ENCODE assay signal across 13 cellular contexts in the genomic region with DNA sequence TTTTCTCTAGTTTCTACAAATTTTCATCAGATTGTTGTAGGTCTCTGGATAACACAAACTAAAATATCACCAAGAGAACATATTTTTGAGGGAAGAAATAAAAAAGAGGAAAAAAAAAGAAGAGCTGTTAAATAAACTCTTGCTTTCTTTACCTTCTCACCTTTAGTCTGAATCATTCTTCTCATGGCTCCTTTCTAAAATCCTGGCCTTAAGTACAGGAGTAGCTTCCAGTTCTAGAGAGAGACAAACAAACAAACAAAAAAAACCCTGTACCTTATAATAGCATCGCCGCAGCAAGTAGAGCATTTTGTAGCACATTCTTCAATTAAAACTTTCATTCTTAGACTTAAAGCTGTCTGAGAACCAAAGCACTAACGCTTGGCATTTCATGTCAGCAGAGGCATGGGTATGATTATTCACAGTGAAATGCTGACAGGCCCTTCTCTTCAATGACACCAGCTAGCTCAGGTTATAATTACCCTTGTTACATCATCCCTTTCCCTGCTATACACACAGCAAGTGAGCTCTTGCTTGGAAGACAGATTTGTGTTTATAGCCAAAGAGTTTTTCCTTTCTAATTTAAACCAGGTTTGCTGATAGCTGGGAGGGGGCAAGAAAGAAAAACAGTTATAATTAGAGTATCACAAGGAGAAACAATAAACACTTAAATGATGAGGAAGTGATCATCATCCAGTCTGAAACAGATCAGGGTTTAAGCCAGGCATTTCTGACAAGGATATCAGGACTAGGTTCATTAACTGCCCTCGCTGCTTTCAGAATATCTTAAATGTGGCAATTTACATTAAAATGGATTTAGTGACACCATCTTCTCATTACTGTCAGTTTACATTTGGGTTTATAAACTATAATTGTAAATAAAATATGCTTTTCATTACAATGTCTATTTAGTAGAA.
DNase-seq lines count a peak whose midpoint lies in the region; ATAC-seq and TF ChIP-seq lines count a peak whose summit lies in the region.
"Had no signal": no experiment of that assay in that cellular context is flagged by ENCODE, and none has a peak within 500 bp of the region (broad histone marks: within the 10 kb centered on the region; RNA-seq: fewer than 3 reads in every experiment).

No MANE protein-coding gene starts in this region.

- DNase-seq in NCI-H2029 treated with DMSO at 0.1 percent for 48 hours (lab: John Stamatoyannopoulos, UW): peak; percentile 56
- no peak for DNase-seq in NCI-H2029 (lab: John Stamatoyannopoulos, UW)
- DNase-seq in NCI-H748 treated with DMSO at 0.1 percent for 48 hours (lab: John Stamatoyannopoulos, UW): peak; percentile 39
- DNase-seq in fibroblast of lung (ENCODE audit: low read depth in 2 of 2): peak; percentile 30 to 36
- DNase-seq in psoas muscle: no peak
- no peak for DNase-seq in T-helper 9 cell
- DNase-seq in superior temporal gyrus (ENCODE audit: extremely low spot score): no peak
- DNase-seq: activated naive CD8-positive, alpha-beta T cell treated with anti-CD3 and anti-CD28 coated beads for 36 hours; dermis blood vessel endothelial cell; DMS79; KBM-7 had no signal

- no peaks in the 10 kb centered on the region for H4K20me1 ChIP-seq in fibroblast of lung (ENCODE audit: control insufficient read depth, extremely low read depth, insufficient read depth, low read length)

- no peak overlapping the region for H3K27ac ChIP-seq in fibroblast of lung (ENCODE audit: insufficient read depth, low read length)
- H3K27ac ChIP-seq in psoas muscle: peak overlapping the region; percentile 81
- H3K27ac ChIP-seq: A549 had no signal

- H3K27me3 ChIP-seq in fibroblast of lung (ENCODE audit: control insufficient read depth, insufficient read depth, low read length): no peaks in the 10 kb centered on the region
- H3K27me3 ChIP-seq in psoas muscle (ENCODE audit: insufficient read depth in 3 of 3, low read length in 2 of 3): no peaks in the 10 kb centered on the region

- H3K9me3 ChIP-seq in fibroblast of lung (ENCODE audit: control insufficient read depth, insufficient read depth, low read depth, low read length) (no peaks in the 10 kb centered on the region), psoas muscle (peaks cover 8% of the 10 kb centered on the region)

- no peak overlapping the region for H2AFZ ChIP-seq in fibroblast of lung (ENCODE audit: low read length)

- H3K4me3 ChIP-seq in fibroblast of lung (replicated peaks in 1 of 4; ENCODE audit: control extremely low read depth in 1 of 4, insufficient read depth in 1 of 4, low read depth in 3 of 4, low read length in 4 of 4): no peak overlapping the region
- peak overlapping the region; percentile 41 for H3K4me3 ChIP-seq in psoas muscle
- H3K4me3 ChIP-seq: A549 had no signal

- no peak overlapping the region for H3K9ac ChIP-seq in fibroblast of lung (ENCODE audit: insufficient read depth, low read length)

- H3K4me1 ChIP-seq in fibroblast of lung (ENCODE audit: control insufficient read depth, extremely low read depth, insufficient read depth, low read length): no peaks in the 10 kb centered on the region
- peaks cover 13% of the 10 kb centered on the region for H3K4me1 ChIP-seq in psoas muscle
- H3K4me1 ChIP-seq: A549 had no signal

- TF ChIP-seq CTCF in fibroblast of lung (conservative IDR thresholded peaks at IDR 0.05 in 1 of 2, IDR thresholded peaks at IDR 0.05 in 1 of 2; ENCODE audit: low read depth in 1 of 2, low read length in 2 of 2): no peak
- TF ChIP-seq CTCF in psoas muscle (IDR thresholded peaks at IDR 0.05): no peak

- ATAC-seq in psoas muscle (peak; percentile 97 to 100 (median 99)), HG03097 (IDR thresholded peaks at IDR 0.05; ENCODE audit: low FRiP score, unreplicated experiment) (no peak)
- ATAC-seq: A549 had no signal

- WGBS in psoas muscle, 3 donors: 28 to 37% (median 36%) methylated on average over 4 of the region's 4 CpGs

- no peaks in the 10 kb centered on the region for H3K79me2 ChIP-seq in fibroblast of lung (ENCODE audit: control insufficient read depth, insufficient read depth, low read length)

- H3K36me3 ChIP-seq in fibroblast of lung (ENCODE audit: control insufficient read depth, insufficient read depth, low read length) (no peaks in the 10 kb centered on the region), psoas muscle (ENCODE audit: insufficient read depth in 1 of 2, low read depth in 1 of 2) (no peaks in the 10 kb centered on the region)

- intact Hi-C loops in psoas muscle (cut with DNase I): loop anchor here in 1 of 2 donors (10.0 kb wide), 1 partner anchor 213 kb away; no protein-coding TSS in a partner anchor

- H3K4me2 ChIP-seq in fibroblast of lung (ENCODE audit: extremely low read depth, insufficient read depth, low read length): no peak overlapping the region
- H3K4me2 ChIP-seq: A549 had no signal

Comparison
In these comparisons a context has a peak if more than half of its experiments do, and no peak if none do; other contexts are left out.
1. DNase-seq: peak in NCI-H2029 treated with DMSO at 0.1 percent for 48 hours (single experiment), NCI-H748 treated with DMSO at 0.1 percent for 48 hours (single experiment) and fibroblast of lung (2 of 2); none in NCI-H2029 (single experiment), psoas muscle (0 of 2), T-helper 9 cell (single experiment) and superior temporal gyrus (single experiment).